ENCODE assay signal across 8 cellular contexts in the genomic region with DNA sequence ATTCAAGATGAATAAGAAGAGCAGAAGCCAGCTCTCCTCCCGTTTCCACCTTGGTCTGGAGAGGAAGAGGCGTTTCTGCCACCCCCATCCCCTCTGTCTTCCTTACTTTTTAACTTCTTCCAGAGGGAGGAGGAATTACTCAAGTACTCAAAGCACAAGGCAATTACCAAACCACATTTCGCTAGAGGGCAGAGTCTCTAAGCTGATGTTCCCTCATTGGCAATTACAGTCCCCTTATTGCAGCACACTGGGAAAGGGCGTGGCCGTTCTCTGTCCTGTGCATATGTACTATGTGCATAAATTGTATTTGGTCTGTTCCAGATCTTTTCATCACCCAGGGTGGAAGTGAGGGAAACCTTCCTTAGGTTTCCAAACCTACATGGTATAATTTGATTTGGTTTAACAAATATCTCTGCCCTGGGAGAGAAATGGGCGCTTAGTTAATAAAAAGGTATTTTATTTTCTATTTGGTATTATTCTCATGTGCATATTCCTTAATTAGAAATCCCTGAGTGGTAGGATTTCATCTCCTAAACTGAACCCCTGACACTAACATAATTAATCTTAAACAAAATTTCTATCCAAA. TPM values are rescaled to one million over a fixed set of nuclear protein-coding genes. Genes with fewer than 3 reads are reported as not detected.
DNase-seq lines count a peak whose midpoint lies in the region; TF ChIP-seq lines count a peak whose summit lies in the region.

No MANE protein-coding gene starts in this region.

- H4K20me1 ChIP-seq in osteoblast (ENCODE audit: insufficient read depth, low read length): no peaks in the 10 kb centered on the region

- TF ChIP-seq POLR2A in Peyer's patch (IDR thresholded peaks at IDR 0.05): no peak
- no peak for TF ChIP-seq POLR2A in esophagus squamous epithelium (IDR thresholded peaks at IDR 0.05)

- H3K4me1 ChIP-seq in Peyer's patch: no peaks in the 10 kb centered on the region
- H3K4me1 ChIP-seq in esophagus squamous epithelium: peaks cover 0 to 13% (median 5%) of the 10 kb centered on the region in 3 donors
- no peaks in the 10 kb centered on the region for H3K4me1 ChIP-seq in osteoblast (ENCODE audit: insufficient read depth, low read length)

- H3K79me2 ChIP-seq in osteoblast (ENCODE audit: insufficient read depth, low read length): no peaks in the 10 kb centered on the region

- H3K4me3 ChIP-seq in AG04449 (ENCODE audit: low read depth, low read length) (no peak overlapping the region), Peyer's patch (no peak overlapping the region), esophagus squamous epithelium (no peak overlapping the region), osteoblast (ENCODE audit: insufficient read depth, low read length) (no peak overlapping the region)

- TF ChIP-seq CTCF in AG04449 (IDR thresholded peaks at IDR 0.05; ENCODE audit: insufficient read depth, low read length, missing control alignments): peak; percentile 55
- peak in 4 of 6 experiments; percentile 16 to 84 (median 69) for TF ChIP-seq CTCF in Peyer's patch (IDR thresholded peaks at IDR 0.05)
- peak in 5 of 6 experiments; percentile 28 to 68 (median 47) for TF ChIP-seq CTCF in esophagus squamous epithelium (IDR thresholded peaks at IDR 0.05)
- TF ChIP-seq CTCF in osteoblast (IDR thresholded peaks at IDR 0.05; ENCODE audit: extremely low read depth, low read depth, low read length): peak; percentile 50

- no peak overlapping the region for H3K4me3 Mint-ChIP-seq in T-helper 2 cell treated with Interferon-gamma antibody and Interleukin-4, amounts not matched to agents 5 μg/mL and 100 μg/mL, for 36 hours

- H3K36me3 ChIP-seq in Peyer's patch: no peaks in the 10 kb centered on the region
- no peaks in the 10 kb centered on the region for H3K36me3 ChIP-seq in esophagus squamous epithelium
- H3K36me3 ChIP-seq in osteoblast (ENCODE audit: insufficient read depth, low read length): no peaks in the 10 kb centered on the region

- POLR2A ChIA-PET in AG04449 (lab: Yijun Ruan, JAX) (no interaction called here), HEK293T (lab: Yijun Ruan, JAX) (interaction anchor here (1.5 kb wide), 1 partner anchor 21 kb away, joined by 4 read pairs; a partner anchor contains a TSS)

- no peak overlapping the region for H3K4me2 ChIP-seq in osteoblast (ENCODE audit: insufficient read depth, low read length)

- peaks cover 20% of the 10 kb centered on the region for H3K27me3 Mint-ChIP-seq in T-helper 2 cell treated with Interferon-gamma antibody and Interleukin-4, amounts not matched to agents 5 μg/mL and 100 μg/mL, for 36 hours (ENCODE audit: low read depth)

- H3K27ac Mint-ChIP-seq in T-helper 2 cell treated with Interferon-gamma antibody and Interleukin-4, amounts not matched to agents 5 μg/mL and 100 μg/mL, for 36 hours: no peak overlapping the region

- DNase-seq in AG04449 (ENCODE audit: low read depth, low spot score) (no peak), HEK293T (ENCODE audit: extremely low spot score) (peak; percentile 58), Peyer's patch (peak in 2 of 3 donors; percentile 74 to 86), esophagus squamous epithelium (lab: John Stamatoyannopoulos, UW) (no peak), osteoblast (ENCODE audit: insufficient read length, low spot score, missing footprints) (no peak), DMS79 (lab: John Stamatoyannopoulos, UW) (no peak), retina (no peak)
- DNase-seq in T-helper 2 cell treated with Interferon-gamma antibody and Interleukin-4, amounts not matched to agents 5 μg/mL and 100 μg/mL, for 36 hours (ENCODE audit: low spot score): no peak

- H3K4me1 Mint-ChIP-seq in T-helper 2 cell treated with Interferon-gamma antibody and Interleukin-4, amounts not matched to agents 5 μg/mL and 100 μg/mL, for 36 hours (ENCODE audit: low read depth): no peaks in the 10 kb centered on the region

- no peak overlapping the region for H3K27ac ChIP-seq in Peyer's patch
- H3K27ac ChIP-seq in esophagus squamous epithelium: no peak overlapping the region
- no peak overlapping the region for H3K27ac ChIP-seq in osteoblast (ENCODE audit: low read depth, low read length)

- H3K9me3 Mint-ChIP-seq in T-helper 2 cell treated with Interferon-gamma antibody and Interleukin-4, amounts not matched to agents 5 μg/mL and 100 μg/mL, for 36 hours: no peaks in the 10 kb centered on the region

- no peaks in the 10 kb centered on the region for H3K36me3 Mint-ChIP-seq in T-helper 2 cell treated with Interferon-gamma antibody and Interleukin-4, amounts not matched to agents 5 μg/mL and 100 μg/mL, for 36 hours (ENCODE audit: low read depth)

- intact Hi-C loops in esophagus squamous epithelium (cut with DNase I): no loop called here

- no peaks in the 10 kb centered on the region for H3K27me3 ChIP-seq in Peyer's patch
- peaks cover 0 to 5% (median 0%) of the 10 kb centered on the region in 4 donors for H3K27me3 ChIP-seq in esophagus squamous epithelium
- H3K27me3 ChIP-seq in osteoblast (ENCODE audit: insufficient read depth, low read length): no peaks in the 10 kb centered on the region

- H2AFZ ChIP-seq in osteoblast (ENCODE audit: low read length): no peak overlapping the region

- 23 to 26% methylated on average over 6 of the region's 6 CpGs for WGBS in esophagus squamous epithelium, 2 donors

- no peaks in the 10 kb centered on the region for H3K9me3 ChIP-seq in Peyer's patch
- no peaks in the 10 kb centered on the region for H3K9me3 ChIP-seq in esophagus squamous epithelium
- H3K9me3 ChIP-seq in osteoblast (ENCODE audit: low read depth, low read length): no peaks in the 10 kb centered on the region

- CTCF ChIA-PET in AG04449 (lab: Yijun Ruan, JAX) (interaction anchor here (0.9 to 17.0 kb wide), 20 partner anchors 9 to 107 kb away, joined by 3 to 975 read pairs (median 4); a partner anchor contains a TSS), HEK293T (lab: Yijun Ruan, JAX) (interaction anchor here (0.9 to 1.2 kb wide), 2 partner anchors 21 to 64 kb away, joined by 3 to 4 read pairs; a partner anchor contains a TSS)

TF ChIP-seq in HEK293T, 16 proteins besides CTCF, POLR2A, EP300 and RAD21:
- TF ChIP-seq TARDBP (IDR thresholded peaks at IDR 0.05): no peak
- TF ChIP-seq FOXK2 (IDR thresholded peaks at IDR 0.05): no peak
- no peak for TF ChIP-seq NFRKB (IDR thresholded peaks at IDR 0.05)
- TF ChIP-seq FOXM1 (IDR thresholded peaks at IDR 0.05; ENCODE audit: borderline replicate concordance): no peak
- TF ChIP-seq FOXA1 (IDR thresholded peaks at IDR 0.05): no peak
- TF ChIP-seq, protein P1, sequence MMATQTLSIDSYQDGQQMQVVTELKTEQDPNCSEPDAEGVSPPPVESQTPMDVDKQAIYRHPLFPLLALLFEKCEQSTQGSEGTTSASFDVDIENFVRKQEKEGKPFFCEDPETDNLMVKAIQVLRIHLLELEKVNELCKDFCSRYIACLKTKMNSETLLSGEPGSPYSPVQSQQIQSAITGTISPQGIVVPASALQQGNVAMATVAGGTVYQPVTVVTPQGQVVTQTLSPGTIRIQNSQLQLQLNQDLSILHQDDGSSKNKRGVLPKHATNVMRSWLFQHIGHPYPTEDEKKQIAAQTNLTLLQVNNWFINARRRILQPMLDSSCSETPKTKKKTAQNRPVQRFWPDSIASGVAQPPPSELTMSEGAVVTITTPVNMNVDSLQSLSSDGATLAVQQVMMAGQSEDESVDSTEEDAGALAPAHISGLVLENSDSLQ (IDR thresholded peaks at IDR 0.05): no peak
- no peak for TF ChIP-seq BHLHE40 (IDR thresholded peaks at IDR 0.05; ENCODE audit: borderline replicate concordance)
- TF ChIP-seq LEF1 (IDR thresholded peaks at IDR 0.05; ENCODE audit: borderline replicate concordance): no peak
- no peak for TF ChIP-seq ZNF384 (IDR thresholded peaks at IDR 0.05)
- no peak for TF ChIP-seq ELF4 (IDR thresholded peaks at IDR 0.05)
- no peak for TF ChIP-seq HDGF (IDR thresholded peaks at IDR 0.05; ENCODE audit: borderline replicate concordance)
- no peak for TF ChIP-seq ARNT (IDR thresholded peaks at IDR 0.05)
- no peak for TF ChIP-seq L3MBTL2 (conservative IDR thresholded peaks at IDR 0.05)
- TF ChIP-seq CTBP1 (IDR thresholded peaks at IDR 0.05; ENCODE audit: borderline replicate concordance): no peak
- no peak for TF ChIP-seq SP1 (IDR thresholded peaks at IDR 0.05)
- TF ChIP-seq SUZ12 (IDR thresholded peaks at IDR 0.05): no peak

RNA-seq across cellular contexts. Expression of a gene that starts 29.8 kb away (rescaled TPM):
- total RNA-seq in Peyer's patch (over 10,000 TPM in 2 of 4 donors, 1,000 to 10,000 TPM in 1, 100 to 1,000 TPM in 1; 852 to 11,538 (median 10,067) TPM), esophagus squamous epithelium (not detected), osteoblast (not detected in 2 replicates)

Comparison
In these comparisons a context has a peak if more than half of its experiments do, and no peak if none do; other contexts are left out.
1. DNase-seq: peak in HEK293T (single experiment) and Peyer's patch (2 of 3); none in AG04449 (single experiment), esophagus squamous epithelium (single experiment), osteoblast (single experiment), DMS79 (single experiment), T-helper 2 cell treated with Interferon-gamma antibody and Interleukin-4, amounts not matched to agents 5 μg/mL and 100 μg/mL, for 36 hours (single experiment) and retina (single experiment).
2. RNA of a gene that starts 29.8 kb away (total RNA-seq): 852 to 11,538 TPM in Peyer's patch; not detected in esophagus squamous epithelium and not detected in osteoblast; every median in the first group is over 100 times any median in the second.
3. Peak in every context shown above with its lines, with median percentiles within 50 percentile points of each other: CTCF ChIP-seq.